Comparison of ENCODE assay signal across 21 cellular contexts in the genomic region with DNA sequence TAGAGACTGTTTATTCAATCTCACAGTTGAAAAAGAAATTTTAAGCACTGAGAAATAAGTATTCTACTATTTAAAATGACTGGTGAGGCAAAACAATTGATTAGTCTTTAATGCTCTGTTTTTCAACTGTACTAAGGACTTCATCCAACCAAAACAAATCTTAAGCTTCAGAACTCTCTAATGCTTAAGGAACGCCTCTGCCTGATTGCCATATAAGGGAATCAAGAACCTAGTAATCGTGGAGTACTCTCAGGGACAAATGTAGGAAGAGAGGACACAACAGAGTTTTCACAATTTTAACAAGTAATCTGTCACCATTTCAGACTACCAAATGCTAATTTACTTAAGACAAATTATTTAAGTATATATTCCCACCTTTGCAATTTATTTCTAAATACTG. TPM values are rescaled to one million over a fixed set of nuclear protein-coding genes. Genes with fewer than 3 reads are reported as not detected.
DNase-seq lines count a peak whose midpoint lies in the region; ATAC-seq and TF ChIP-seq lines count a peak whose summit lies in the region.
"Had no signal": no experiment of that assay in that cellular context is flagged by ENCODE, and none has a peak within 500 bp of the region (broad histone marks: within the 10 kb centered on the region; RNA-seq: fewer than 3 reads in every experiment).

No MANE protein-coding gene starts in this region.

- H3K27ac Mint-ChIP-seq in activated CD4-positive, alpha-beta memory T cell treated with anti-CD3 and anti-CD28 coated beads for 36 hours, result no peak overlapping the region
- H3K27ac Mint-ChIP-seq: naive thymus-derived CD4-positive, alpha-beta T cell; T-helper 1 cell treated with Interleukin-12 subunit alpha and Interleukin-12 subunit beta and Interleukin-4 antibody, amounts not matched to agents 30 μg/mL and 1 μg/mL, for 36 hours had no signal

- H3K18ac ChIP-seq in mesendoderm (ENCODE audit: low read length), result no peak overlapping the region

- peaks cover 12% of the 10 kb centered on the region for H3K79me1 ChIP-seq in mesendoderm (ENCODE audit: low read length)

- DNase-seq in left ventricle myocardium superior (no peak), cardiac septum (ENCODE audit: low spot score) (no peak), esophagus muscularis mucosa (ENCODE audit: extremely low spot score) (no peak), mesendoderm (peak; percentile 16), tibial artery (no peak), activated gamma-delta T cell treated with Interleukin-2 at 50 U/mL for 16 hours (no peak)
- no peak for DNase-seq in activated CD4-positive, alpha-beta memory T cell treated with anti-CD3 and anti-CD28 coated beads for 36 hours
- DNase-seq: activated CD4-positive, alpha-beta T cell treated with anti-CD3 and anti-CD28 coated beads, Interleukin-2, amount 50 U/mL, for 48 hours; activated naive CD4-positive, alpha-beta T cell; amniotic stem cell; lower lobe of right lung; naive thymus-derived CD4-positive, alpha-beta T cell; NCI-H1417; NCI-H2107; OCI-M1 had no signal

- no peak for TF ChIP-seq POLR2A in esophagus muscularis mucosa (IDR thresholded peaks at IDR 0.05; ENCODE audit: low read depth)

- CTCF ChIA-PET in activated CD4-positive, alpha-beta memory T cell treated with anti-CD3 and anti-CD28 coated beads for 36 hours (lab: Charles Lee), result no interaction called here

- no peak for TF ChIP-seq CTCF in esophagus muscularis mucosa (IDR thresholded peaks at IDR 0.05)
- no peak for TF ChIP-seq CTCF in tibial artery (IDR thresholded peaks at IDR 0.05)

- H3K9me3 ChIP-seq in esophagus muscularis mucosa (no peaks in the 10 kb centered on the region), tibial artery (no peaks in the 10 kb centered on the region)
- H3K9me3 ChIP-seq: A549, lower lobe of right lung had no signal

- H3K27me3 ChIP-seq in esophagus muscularis mucosa, result no peaks in the 10 kb centered on the region
- no peaks in the 10 kb centered on the region for H3K27me3 ChIP-seq in mesendoderm (ENCODE audit: insufficient read depth, low read length, poor library complexity)
- no peaks in the 10 kb centered on the region for H3K27me3 ChIP-seq in tibial artery
- H3K27me3 ChIP-seq: BLaER1 treated with 17β-estradiol and CSF1 and Interleukin-3, amounts not matched to agents 10 nM and 100 nM had no signal

- H3K27ac ChIP-seq in esophagus muscularis mucosa (replicated peaks in 1 of 4) (peak overlapping the region; percentile 61 to 76 (median 74)), mesendoderm (ENCODE audit: low read depth, low read length) (no peak overlapping the region), tibial artery (peak overlapping the region; percentile 37 to 47)
- H3K27ac ChIP-seq: A549; BLaER1 treated with 17β-estradiol and CSF1 and Interleukin-3, amounts not matched to agents 10 nM and 100 nM; lower lobe of right lung; parathyroid adenoma; VCaP had no signal

- H3K9me3 Mint-ChIP-seq in activated CD4-positive, alpha-beta memory T cell treated with anti-CD3 and anti-CD28 coated beads for 36 hours, result no peaks in the 10 kb centered on the region
- H3K9me3 Mint-ChIP-seq: naive thymus-derived CD4-positive, alpha-beta T cell; T-helper 1 cell treated with Interleukin-12 subunit alpha and Interleukin-12 subunit beta and Interleukin-4 antibody, amounts not matched to agents 30 μg/mL and 1 μg/mL, for 36 hours had no signal

- H2BK15ac ChIP-seq in mesendoderm (replicated peaks; ENCODE audit: low read depth), result no peak overlapping the region

- intact Hi-C loops in left ventricle myocardium superior (cut with micrococcal nuclease), result no loop called here
- intact Hi-C loops in cardiac septum (cut with DNase I), result no loop called here
- intact Hi-C loops in esophagus muscularis mucosa (cut with DNase I), result no loop called here
- intact Hi-C loops in tibial artery (cut with DNase I; ENCODE audit: low total_unique reads), result no loop called here
- intact Hi-C loops in activated CD4-positive, alpha-beta memory T cell treated with anti-CD3 and anti-CD28 coated beads for 36 hours (cut with micrococcal nuclease), result no loop called here

- H3K9ac ChIP-seq in mesendoderm (ENCODE audit: low read length), result no peak overlapping the region
- H3K9ac ChIP-seq: BLaER1 treated with 17β-estradiol and CSF1 and Interleukin-3, amounts not matched to agents 10 nM and 100 nM; parathyroid adenoma had no signal

- H2BK120ac ChIP-seq in mesendoderm (ENCODE audit: low read depth, low read length), result no peak overlapping the region

- no peak overlapping the region for H2AK5ac ChIP-seq in mesendoderm (ENCODE audit: low read length)

- TF ChIP-seq EP300 in esophagus muscularis mucosa (IDR thresholded peaks at IDR 0.05), result no peak

- WGBS in esophagus muscularis mucosa, result 34% methylated on average over 2 of the region's 2 CpGs
- no CpG with 5 or more reads among the region's 2 CpGs for WGBS in mesendoderm (ENCODE audit: extremely low coverage, insufficient coverage, low lambda C conversion rate)

- POLR2A ChIA-PET in activated CD4-positive, alpha-beta memory T cell treated with anti-CD3 and anti-CD28 coated beads for 36 hours (lab: Charles Lee), result no interaction called here

- H3K36me3 ChIP-seq in esophagus muscularis mucosa (peaks cover 0 to 24% (median 10%) of the 10 kb centered on the region in 4 donors), mesendoderm (ENCODE audit: control insufficient read depth, insufficient read depth, low read length) (no peaks in the 10 kb centered on the region), tibial artery (peaks cover 6 to 17% (median 15%) of the 10 kb centered on the region in 3 donors)

- H4K5ac ChIP-seq in mesendoderm (ENCODE audit: low read length), result no peak overlapping the region

- H3K36me3 Mint-ChIP-seq in activated CD4-positive, alpha-beta memory T cell treated with anti-CD3 and anti-CD28 coated beads for 36 hours, result peaks cover 30% of the 10 kb centered on the region

- no peak overlapping the region for H3K4ac ChIP-seq in mesendoderm (ENCODE audit: low read depth, low read length)

- H3K4me3 Mint-ChIP-seq in activated CD4-positive, alpha-beta memory T cell treated with anti-CD3 and anti-CD28 coated beads for 36 hours, result no peak overlapping the region
- H3K4me3 Mint-ChIP-seq: naive thymus-derived CD4-positive, alpha-beta T cell; T-helper 1 cell treated with Interleukin-12 subunit alpha and Interleukin-12 subunit beta and Interleukin-4 antibody, amounts not matched to agents 30 μg/mL and 1 μg/mL, for 36 hours had no signal

- no peaks in the 10 kb centered on the region for H3K27me3 Mint-ChIP-seq in activated CD4-positive, alpha-beta memory T cell treated with anti-CD3 and anti-CD28 coated beads for 36 hours
- H3K27me3 Mint-ChIP-seq: naive thymus-derived CD4-positive, alpha-beta T cell had no signal

- no peak overlapping the region for H4K8ac ChIP-seq in mesendoderm (ENCODE audit: low read depth, low read length)

- H3K4me1 ChIP-seq in esophagus muscularis mucosa (peaks cover 0 to 88% (median 69%) of the 10 kb centered on the region in 4 donors), mesendoderm (ENCODE audit: control insufficient read depth, low read depth, low read length) (no peaks in the 10 kb centered on the region), tibial artery (peaks cover 0 to 28% (median 0%) of the 10 kb centered on the region in 4 donors)
- H3K4me1 ChIP-seq: A549; BLaER1 treated with 17β-estradiol and CSF1 and Interleukin-3, amounts not matched to agents 10 nM and 100 nM; lower lobe of right lung had no signal

- peak; percentile 33 for ATAC-seq in left ventricle myocardium superior
- no peak for ATAC-seq in GM21367 (IDR thresholded peaks at IDR 0.05; ENCODE audit: unreplicated experiment)
- ATAC-seq: A549; lower lobe of right lung; naive thymus-derived CD4-positive, alpha-beta T cell had no signal

- H3K56ac ChIP-seq in mesendoderm (ENCODE audit: low read length), result no peak overlapping the region

- H3K4me3 ChIP-seq in esophagus muscularis mucosa, result peak overlapping the region in 1 of 4 donors; percentile 5
- no peak overlapping the region for H3K4me3 ChIP-seq in mesendoderm (ENCODE audit: low read length)
- H3K4me3 ChIP-seq in tibial artery, result no peak overlapping the region
- H3K4me3 ChIP-seq: A549; BLaER1 treated with 17β-estradiol and CSF1 and Interleukin-3, amounts not matched to agents 10 nM and 100 nM; lower lobe of right lung had no signal

- peaks cover 35% of the 10 kb centered on the region for H3K79me2 ChIP-seq in mesendoderm (ENCODE audit: control insufficient read depth, insufficient read depth, low read length)

- H3K23ac ChIP-seq in mesendoderm (ENCODE audit: low read length), result no peak overlapping the region

- H3K4me1 Mint-ChIP-seq in activated CD4-positive, alpha-beta memory T cell treated with anti-CD3 and anti-CD28 coated beads for 36 hours (ENCODE audit: low read depth), result no peaks in the 10 kb centered on the region

- H3K4me2 ChIP-seq in mesendoderm (ENCODE audit: low read length), result no peak overlapping the region
- H3K4me2 ChIP-seq: A549; BLaER1 treated with 17β-estradiol and CSF1 and Interleukin-3, amounts not matched to agents 10 nM and 100 nM had no signal

- H2BK5ac ChIP-seq in mesendoderm (ENCODE audit: low read length), result no peak overlapping the region

RNA-seq across cellular contexts. Expression of a gene that starts 16.1 kb away (rescaled TPM):
- total RNA-seq in left ventricle myocardium superior (14.4 TPM), cardiac septum (15.6 TPM), esophagus muscularis mucosa (10 to 100 TPM; 47.1 to 92.2 (median 69.3) TPM)
- polyA plus RNA-seq in mesendoderm (2013, experiment 1 of 2), result 8.4 TPM
- 8.3 TPM for polyA plus RNA-seq in mesendoderm (2013, experiment 2 of 2)
- total RNA-seq in activated CD4-positive, alpha-beta memory T cell treated with anti-CD3 and anti-CD28 coated beads for 36 hours, result 1 to 10 TPM; 5.0 to 5.1 TPM
